8 cellular contexts compared by ENCODE assay signal in the genomic region with DNA sequence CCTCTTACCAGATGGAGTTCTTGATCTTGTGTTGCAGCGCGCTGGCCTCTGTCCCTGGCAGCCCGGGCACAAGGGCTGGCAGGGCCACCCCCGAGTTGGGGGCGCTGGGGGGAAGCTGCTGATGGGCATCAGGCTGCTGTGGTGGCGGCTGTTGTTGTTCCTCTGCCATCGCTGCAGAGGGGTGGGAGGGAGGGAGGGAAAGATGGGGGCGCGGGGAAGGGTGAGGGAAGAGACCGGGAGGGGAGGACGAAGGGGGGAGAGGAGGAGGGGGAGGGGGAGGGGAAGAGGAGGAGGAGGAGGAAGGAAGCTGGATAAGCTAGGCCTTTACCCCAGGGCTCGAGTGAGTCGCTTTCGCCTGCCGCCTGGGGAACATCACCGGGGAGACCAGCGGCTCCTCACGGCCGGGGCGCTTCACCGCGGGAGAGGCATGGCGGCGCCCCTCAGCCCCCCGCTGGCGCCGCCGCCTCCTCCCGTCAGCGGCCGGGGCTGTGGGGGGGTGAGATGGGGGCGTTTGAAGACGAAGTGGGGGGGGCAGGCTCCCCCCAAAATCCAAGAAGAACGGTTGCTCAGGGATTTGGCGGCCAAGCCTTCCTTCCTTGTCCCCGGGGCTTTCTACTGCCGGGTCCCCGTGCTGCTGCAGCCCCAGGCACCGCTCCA. TPM values are rescaled to one million over a fixed set of nuclear protein-coding genes. Genes with fewer than 3 reads are reported as not detected.
DNase-seq lines count a peak whose midpoint lies in the region; ATAC-seq and TF ChIP-seq lines count a peak whose summit lies in the region.

No MANE protein-coding gene starts in this region.

- peaks cover 0 to 16% of the 10 kb centered on the region in 2 donors for H3K36me3 Mint-ChIP-seq in activated naive CD4-positive, alpha-beta T cell treated with anti-CD3 and anti-CD28 coated beads, Interleukin-2, amount 50 U/mL, for 72 hours
- peaks cover 2% of the 10 kb centered on the region for H3K36me3 Mint-ChIP-seq in osteocyte (ENCODE audit: unreplicated experiment)

- no peaks in the 10 kb centered on the region for H3K9me3 Mint-ChIP-seq in activated naive CD4-positive, alpha-beta T cell treated with anti-CD3 and anti-CD28 coated beads, Interleukin-2, amount 50 U/mL, for 72 hours
- no peaks in the 10 kb centered on the region for H3K9me3 Mint-ChIP-seq in osteocyte (ENCODE audit: unreplicated experiment)

- H3K36me3 ChIP-seq in Peyer's patch: no peaks in the 10 kb centered on the region
- no peaks in the 10 kb centered on the region for H3K36me3 ChIP-seq in cardiac muscle cell

- TF ChIP-seq CTCF in Peyer's patch (IDR thresholded peaks at IDR 0.05) (no peak), cardiac muscle cell (IDR thresholded peaks at IDR 0.05; ENCODE audit: low read depth, low read length) (no peak), osteocyte (IDR thresholded peaks at IDR 0.05) (no peak)

- H3K4me3 ChIP-seq in Peyer's patch: peak overlapping the region; percentile 86 to 98 (median 90)
- peak overlapping the region; percentile 98 for H3K4me3 ChIP-seq in cardiac muscle cell

- peak overlapping the region; percentile 87 for H3K4me3 Mint-ChIP-seq in osteocyte (ENCODE audit: unreplicated experiment)

- H3K9me3 ChIP-seq in Peyer's patch: no peaks in the 10 kb centered on the region
- no peaks in the 10 kb centered on the region for H3K9me3 ChIP-seq in cardiac muscle cell (ENCODE audit: low read depth)

- H3K4me1 Mint-ChIP-seq in osteocyte (ENCODE audit: unreplicated experiment): peaks cover 40% of the 10 kb centered on the region

- H3K27me3 Mint-ChIP-seq in osteocyte (ENCODE audit: unreplicated experiment): no peaks in the 10 kb centered on the region

- ATAC-seq in HG03442 (IDR thresholded peaks at IDR 0.05; ENCODE audit: unreplicated experiment): peak; percentile 6
- peak; percentile 14 to 35 for ATAC-seq in activated naive CD4-positive, alpha-beta T cell treated with anti-CD3 and anti-CD28 coated beads, Interleukin-2, amount 50 U/mL, for 72 hours

- TF ChIP-seq POLR2A in Peyer's patch (IDR thresholded peaks at IDR 0.05): no peak

- H3K27ac Mint-ChIP-seq in activated naive CD4-positive, alpha-beta T cell treated with anti-CD3 and anti-CD28 coated beads, Interleukin-2, amount 50 U/mL, for 72 hours: peak overlapping the region; percentile 84 to 89
- peak overlapping the region; percentile 88 for H3K27ac Mint-ChIP-seq in osteocyte (ENCODE audit: unreplicated experiment)

- H3K27ac ChIP-seq in Peyer's patch (peak overlapping the region; percentile 87 to 93 (median 90)), cardiac muscle cell (peak overlapping the region; percentile 87)

- DNase-seq in DMS53 (lab: John Stamatoyannopoulos, UW): peak; percentile 55
- DNase-seq in DMS53 treated with DMSO at 0.1 percent for 48 hours (lab: John Stamatoyannopoulos, UW; ENCODE audit: unreplicated experiment): no peak
- DNase-seq in Peyer's patch: peak; percentile 47 to 59 (median 57)
- DNase-seq in activated naive CD4-positive, alpha-beta T cell treated with anti-CD3 and anti-CD28 coated beads, Interleukin-2, amount 50 U/mL, for 72 hours (ENCODE audit: low spot score in 2 of 2): peak; percentile 29 to 56
- peak; percentile 54 to 56 for DNase-seq in cardiac muscle cell (ENCODE audit: low read depth in 1 of 2, low spot score in 1 of 2)
- DNase-seq in osteocyte (ENCODE audit: extremely low spot score, unreplicated experiment): no peak
- peak; percentile 59 for DNase-seq in ureter (ENCODE audit: low spot score)

- H3K4me1 ChIP-seq in Peyer's patch (peaks cover 2 to 22% (median 12%) of the 10 kb centered on the region in 4 donors), cardiac muscle cell (ENCODE audit: low read depth) (peaks cover 28% of the 10 kb centered on the region)

- H3K27me3 ChIP-seq in Peyer's patch: no peaks in the 10 kb centered on the region
- H3K27me3 ChIP-seq in cardiac muscle cell: no peaks in the 10 kb centered on the region

RNA-seq across cellular contexts. Expression of a gene that starts 0.4 kb away (rescaled TPM):
- 10 to 100 TPM in 3 of 4 donors, 1 to 10 TPM in 1; 9.6 to 20.6 (median 16.2) TPM for total RNA-seq in Peyer's patch
- 10 to 100 TPM; 20.3 to 27.0 TPM for total RNA-seq in activated naive CD4-positive, alpha-beta T cell treated with anti-CD3 and anti-CD28 coated beads, Interleukin-2, amount 50 U/mL, for 72 hours
- 6.0 and 11.6 TPM in 2 replicates for total RNA-seq in cardiac muscle cell
- polyA plus RNA-seq in cardiac muscle cell: 5.9 and 8.8 TPM in 2 replicates
- 20.2 and 21.3 TPM in 2 replicates for total RNA-seq in osteocyte
- 36.0 TPM for total RNA-seq in ureter

Comparison
In these comparisons a context has a peak if more than half of its experiments do, and no peak if none do; other contexts are left out.
1. DNase-seq: peak in DMS53 (single experiment), Peyer's patch (3 of 3), activated naive CD4-positive, alpha-beta T cell treated with anti-CD3 and anti-CD28 coated beads, Interleukin-2, amount 50 U/mL, for 72 hours (2 of 2), cardiac muscle cell (2 of 2) and ureter (single experiment); none in DMS53 treated with DMSO at 0.1 percent for 48 hours (single experiment) and osteocyte (single experiment).